ENCODE assay signal across 13 cellular contexts in genomic region chr7:55477781-55478374, GRCh38.
A peak's percentile ranks its signal among the peaks of the same experiment; 100 is the strongest.
DNase-seq lines count a peak whose midpoint lies in the region; ATAC-seq and TF ChIP-seq lines count a peak whose summit lies in the region.
"Had no signal": no experiment of that assay in that cellular context is flagged by ENCODE, and none has a peak within 500 bp of the region (broad histone marks: within the 10 kb centered on the region; RNA-seq: fewer than 3 reads in every experiment).

No MANE protein-coding gene starts in this region.

- H3K27ac Mint-ChIP-seq in WTC11 = peak overlapping the region; percentile 7; the same call in 1 of the 2 replicates
- H3K27ac Mint-ChIP-seq in type B pancreatic cell = peak overlapping the region; percentile 0

- POLR2A ChIA-PET in WTC11 (lab: Charles Lee) = no interaction called here

- H3K4me3 ChIP-seq in right cardiac atrium (ENCODE audit: low read length) = no peak overlapping the region
- H3K4me3 ChIP-seq: adrenal gland, vagina had no signal

- WGBS in right cardiac atrium = 75% methylated on average over 13 of the region's 13 CpGs

- DNase-seq in Right ventricle myocardium inferior (ENCODE audit: missing footprints) (no peak), right cardiac atrium (no peak), WTC11 (ENCODE audit: low spot score) (no peak), hepatic stellate cell (ENCODE audit: low spot score) (peak; percentile 91), type B pancreatic cell (ENCODE audit: extremely low spot score, unreplicated experiment) (no peak), NCI-H446 treated with DMSO at 0.1 percent for 48 hours (lab: John Stamatoyannopoulos, UW) (no peak)
- DNase-seq: foreskin melanocyte; stimulated activated CD4-positive, alpha-beta T cell treated with anti-CD3 and anti-CD28 coated beads, Interleukin-4, amount 100 ng/mL, for 24 hours had no signal

- no peak overlapping the region for H3K4me3 Mint-ChIP-seq in WTC11
- H3K4me3 Mint-ChIP-seq in type B pancreatic cell = peak overlapping the region; percentile 0

- H3K27me3 Mint-ChIP-seq in WTC11 (ENCODE audit: low read depth) = no peaks in the 10 kb centered on the region
- H3K27me3 Mint-ChIP-seq in type B pancreatic cell = no peaks in the 10 kb centered on the region

- H3K9me3 ChIP-seq in right cardiac atrium (ENCODE audit: control insufficient read depth, low read length) = no peaks in the 10 kb centered on the region
- H3K9me3 ChIP-seq: adrenal gland, vagina had no signal

- CTCF ChIA-PET in WTC11 (lab: Charles Lee) = no interaction called here

- intact Hi-C loops in Right ventricle myocardium inferior (cut with DNase I) = no loop called here
- intact Hi-C loops in right cardiac atrium (cut with DNase I) = no loop called here

- H3K9me3 Mint-ChIP-seq in WTC11 (no peaks in the 10 kb centered on the region), type B pancreatic cell (no peaks in the 10 kb centered on the region)

- peaks cover 21% of the 10 kb centered on the region for H3K4me1 Mint-ChIP-seq in WTC11
- H3K4me1 Mint-ChIP-seq in type B pancreatic cell (ENCODE audit: unreplicated experiment) = no peaks in the 10 kb centered on the region

- no peak for TF ChIP-seq CTCF in WTC11 (IDR thresholded peaks at IDR 0.05)
- TF ChIP-seq CTCF in type B pancreatic cell (conservative IDR thresholded peaks at IDR 0.05) = no peak

- no peaks in the 10 kb centered on the region for H3K27me3 ChIP-seq in right cardiac atrium (ENCODE audit: control insufficient read depth, insufficient read depth)
- H3K27me3 ChIP-seq: adrenal gland, vagina had no signal

- peak; percentile 48 for ATAC-seq in Right ventricle myocardium inferior
- ATAC-seq in right cardiac atrium = no peak
- peak; percentile 62 for ATAC-seq in WTC11
- ATAC-seq in GM21529 (IDR thresholded peaks at IDR 0.05; ENCODE audit: unreplicated experiment) = no peak
- no peak for ATAC-seq in GM21528 (IDR thresholded peaks at IDR 0.05; ENCODE audit: low FRiP score, unreplicated experiment)
- ATAC-seq: activated CD4-positive, CD25-positive, alpha-beta regulatory T cell treated with anti-CD3 and anti-CD28 coated beads, Interleukin-2, amount 50 U/mL, for 24 hours had no signal

- H3K36me3 Mint-ChIP-seq in WTC11 = no peaks in the 10 kb centered on the region
- H3K36me3 Mint-ChIP-seq in type B pancreatic cell = no peaks in the 10 kb centered on the region

- no peaks in the 10 kb centered on the region for H3K4me1 ChIP-seq in right cardiac atrium (ENCODE audit: control insufficient read depth, insufficient read depth, low read length)
- H3K4me1 ChIP-seq: adrenal gland, vagina had no signal

- no peak overlapping the region for H3K27ac ChIP-seq in right cardiac atrium (ENCODE audit: low read length)
- H3K27ac ChIP-seq: adrenal gland, vagina had no signal

TF ChIP-seq in WTC11, 78 proteins besides CTCF, POLR2A, EP300 and RAD21:
- TF ChIP-seq ERG (CRISPR knock-in tag; IDR thresholded peaks at IDR 0.05) = no peak
- TF ChIP-seq ZMAT4 (CRISPR knock-in tag; IDR thresholded peaks at IDR 0.05) = no peak
- TF ChIP-seq NR2C2 (CRISPR knock-in tag; IDR thresholded peaks at IDR 0.05) = no peak
- no peak for TF ChIP-seq ZNF671 (CRISPR knock-in tag; IDR thresholded peaks at IDR 0.05)
- TF ChIP-seq CDX4 (CRISPR knock-in tag; IDR thresholded peaks at IDR 0.05; ENCODE audit: borderline replicate concordance) = no peak
- no peak for TF ChIP-seq ESRRA (CRISPR knock-in tag; IDR thresholded peaks at IDR 0.05; ENCODE audit: borderline replicate concordance)
- TF ChIP-seq ZNF317 (CRISPR knock-in tag; IDR thresholded peaks at IDR 0.05; ENCODE audit: borderline replicate concordance, low read depth) = no peak
- no peak for TF ChIP-seq OVOL2 (CRISPR knock-in tag; IDR thresholded peaks at IDR 0.05; ENCODE audit: borderline replicate concordance)
- TF ChIP-seq ZNF263 (CRISPR knock-in tag; IDR thresholded peaks at IDR 0.05; ENCODE audit: low read depth) = no peak
- no peak for TF ChIP-seq ZNF232 (CRISPR knock-in tag; IDR thresholded peaks at IDR 0.05)

Comparison
In these comparisons a context has a peak if more than half of its experiments do, and no peak if none do; other contexts are left out.
1. ATAC-seq: peak in Right ventricle myocardium inferior (single experiment) and WTC11 (single experiment); none in right cardiac atrium (0 of 2), GM21529 (single experiment) and GM21528 (single experiment).